13 cellular contexts compared by ENCODE assay signal in genomic region chr18:21684731-21685130, GRCh38. TPM values are rescaled to one million over a fixed set of nuclear protein-coding genes. Genes with fewer than 3 reads are reported as not detected.
DNase-seq lines count a peak whose midpoint lies in the region; ATAC-seq and TF ChIP-seq lines count a peak whose summit lies in the region.
"Had no signal": no experiment of that assay in that cellular context is flagged by ENCODE, and none has a peak within 500 bp of the region (broad histone marks: within the 10 kb centered on the region; RNA-seq: fewer than 3 reads in every experiment).

No MANE protein-coding gene starts in this region.

- peaks cover 4% of the 10 kb centered on the region for H4K20me1 ChIP-seq in neural progenitor cell (ENCODE audit: low read depth)

- peaks cover 4% of the 10 kb centered on the region for H3K36me3 Mint-ChIP-seq in T-helper 17 cell (ENCODE audit: low read depth)
- H3K36me3 Mint-ChIP-seq in neural progenitor cell, result peaks cover 11% of the 10 kb centered on the region

- peaks cover 8% of the 10 kb centered on the region for H3K9me3 Mint-ChIP-seq in neural progenitor cell

- no peaks in the 10 kb centered on the region for H3K36me3 ChIP-seq in neural progenitor cell

- TF ChIP-seq POLR2A in erythroblast (IDR thresholded peaks at IDR 0.05; ENCODE audit: low read length), result no peak

- H3K27me3 Mint-ChIP-seq in T-helper 17 cell (no peaks in the 10 kb centered on the region), neural progenitor cell (ENCODE audit: insufficient read depth, low read depth) (no peaks in the 10 kb centered on the region)

- peak; percentile 39 for DNase-seq in GM10248 (ENCODE audit: extremely low spot score)
- no peak for DNase-seq in T-helper 17 cell
- no peak for DNase-seq in hippocampal formation (lab: John Stamatoyannopoulos, UW)
- no peak for DNase-seq in erythroblast (lab: John Stamatoyannopoulos, UW)
- DNase-seq in neural progenitor cell (ENCODE audit: low spot score), result no peak
- DNase-seq: activated effector memory CD4-positive, alpha-beta T cell treated with Interleukin-2 at 50 U/mL for 16 hours; Calu3; effector memory CD4-positive, alpha-beta T cell; NCI-H146 had no signal

- ATAC-seq in GM19035 (IDR thresholded peaks at IDR 0.05; ENCODE audit: unreplicated experiment) (peak; percentile 45), HG02852 (IDR thresholded peaks at IDR 0.05; ENCODE audit: unreplicated experiment) (peak; percentile 54), T-helper 17 cell (no peak), esophagus mucosa (no peak)
- ATAC-seq: HCT116 had no signal

- no peak overlapping the region for H3K4me3 ChIP-seq in neural progenitor cell

- H3K79me2 ChIP-seq in neural progenitor cell (ENCODE audit: low read depth), result no peaks in the 10 kb centered on the region

- no peak for TF ChIP-seq CTCF in GM10248 (IDR thresholded peaks at IDR 0.05; ENCODE audit: control extremely low read depth, extremely low read depth, low read depth, missing control alignments)
- TF ChIP-seq CTCF in neural progenitor cell (IDR thresholded peaks at IDR 0.05), result no peak

- H3K4me1 Mint-ChIP-seq in T-helper 17 cell (peaks cover 14% of the 10 kb centered on the region), neural progenitor cell (peaks cover 14% of the 10 kb centered on the region)

- peaks cover 18% of the 10 kb centered on the region for H3K4me1 ChIP-seq in neural progenitor cell

- no peak overlapping the region for H3K27ac ChIP-seq in neural progenitor cell

- H3K4me3 Mint-ChIP-seq in T-helper 17 cell, result no peak overlapping the region
- H3K4me3 Mint-ChIP-seq in neural progenitor cell, result no peak overlapping the region

- POLR2A ChIA-PET in GM10248 (lab: Yijun Ruan, JAX), result no interaction called here

- no peaks in the 10 kb centered on the region for H3K27me3 ChIP-seq in neural progenitor cell

- CTCF ChIA-PET in GM10248 (lab: Yijun Ruan, JAX), result interaction anchor here (2.7 kb wide), 1 partner anchor 84 kb away, joined by 12 read pairs; the partner anchor contains the start of gene ESCO1

- no peak overlapping the region for H2AFZ ChIP-seq in neural progenitor cell (replicated peaks)

- H3K27ac Mint-ChIP-seq in T-helper 17 cell (peak overlapping the region; percentile 89), neural progenitor cell (no peak overlapping the region)

- no peaks in the 10 kb centered on the region for H3K9me3 ChIP-seq in T-helper 17 cell (ENCODE audit: control insufficient read depth, low read length, poor library complexity, severe bottlenecking)
- peaks cover 2% of the 10 kb centered on the region for H3K9me3 ChIP-seq in neural progenitor cell (ENCODE audit: low read depth)

- H3K4me2 ChIP-seq in neural progenitor cell, result no peak overlapping the region

- peaks cover 17% of the 10 kb centered on the region for H3F3A ChIP-seq in neural progenitor cell (ENCODE audit: low read depth)

- no peak overlapping the region for H3K9ac ChIP-seq in neural progenitor cell

RNA-seq across cellular contexts. Expression of gene ABHD3, which starts 19.8 kb away (rescaled TPM):
- total RNA-seq in T-helper 17 cell (10 to 100 TPM; 38.6 to 39.3 TPM), esophagus mucosa (12.9 TPM), neural progenitor cell (ENCODE audit: low replicate concordance) (13.5 and 21.0 TPM in 2 replicates)

RNA-seq across cellular contexts. Expression of gene MIB1, which starts 55.9 kb away (rescaled TPM):
- total RNA-seq in T-helper 17 cell (10 to 100 TPM; 39.0 to 45.1 TPM), esophagus mucosa (23.8 TPM), neural progenitor cell (ENCODE audit: low replicate concordance) (83.8 and 112 TPM in 2 replicates)

Comparison
In these comparisons a context has a peak if more than half of its experiments do, and no peak if none do; other contexts are left out.
1. ATAC-seq: peak in GM19035 (single experiment) and HG02852 (single experiment); none in T-helper 17 cell (single experiment) and esophagus mucosa (single experiment).